Comparison of ENCODE assay signal across 13 cellular contexts in genomic region chr17:64229815-64230550, GRCh38. TPM values are rescaled to one million over a fixed set of nuclear protein-coding genes. Genes with fewer than 3 reads are reported as not detected.
DNase-seq lines count a peak whose midpoint lies in the region; ATAC-seq and TF ChIP-seq lines count a peak whose summit lies in the region.
"Had no signal": no experiment of that assay in that cellular context is flagged by ENCODE, and none has a peak within 500 bp of the region (broad histone marks: within the 10 kb centered on the region; RNA-seq: fewer than 3 reads in every experiment).

No MANE protein-coding gene starts in this region.

- intact Hi-C loops in esophagus squamous epithelium (cut with DNase I) = no loop called here

- TF ChIP-seq POLR2A in esophagus squamous epithelium (IDR thresholded peaks at IDR 0.05) (no peak), tibial nerve (IDR thresholded peaks at IDR 0.05) (no peak)

- TF ChIP-seq CTCF in esophagus squamous epithelium (IDR thresholded peaks at IDR 0.05) (no peak), tibial nerve (IDR thresholded peaks at IDR 0.05) (no peak)

- H3K27me3 ChIP-seq in esophagus squamous epithelium (no peaks in the 10 kb centered on the region), muscle layer of duodenum (ENCODE audit: low read depth, low read length) (no peaks in the 10 kb centered on the region), tibial nerve (no peaks in the 10 kb centered on the region)
- H3K27me3 ChIP-seq: ovary had no signal

- H3K4me1 ChIP-seq in esophagus squamous epithelium (peaks cover 5 to 25% (median 24%) of the 10 kb centered on the region in 3 donors), muscle layer of duodenum (ENCODE audit: control insufficient read depth in 1 of 2, insufficient read depth in 2 of 2, low read length in 2 of 2) (peaks cover 0 to 16% of the 10 kb centered on the region in 2 donors), tibial nerve (peaks cover 0 to 19% (median 18%) of the 10 kb centered on the region in 4 donors)

- 68 to 76% methylated on average over 5 of the region's 5 CpGs for WGBS in esophagus squamous epithelium, 2 donors
- WGBS in tibial nerve, 2 donors = 74 to 80% methylated on average over 5 of the region's 5 CpGs

- peak overlapping the region; percentile 40 to 85 (median 78) for H3K27ac ChIP-seq in esophagus squamous epithelium
- H3K27ac ChIP-seq in muscle layer of duodenum (ENCODE audit: low read length) = peak overlapping the region; percentile 54
- H3K27ac ChIP-seq in tibial nerve = peak overlapping the region; percentile 34 to 86 (median 73)
- H3K27ac ChIP-seq: C4-2B had no signal

- DNase-seq in esophagus squamous epithelium (lab: John Stamatoyannopoulos, UW) (no peak), tibial nerve (ENCODE audit: low spot score in 2 of 2) (no peak), occipital lobe (lab: John Stamatoyannopoulos, UW) (no peak), HuH-7 (ENCODE audit: low spot score) (no peak)
- DNase-seq: DND-41, ovary had no signal

- H3K36me3 ChIP-seq in esophagus squamous epithelium = no peaks in the 10 kb centered on the region
- no peaks in the 10 kb centered on the region for H3K36me3 ChIP-seq in muscle layer of duodenum (ENCODE audit: control insufficient read depth in 1 of 2, insufficient read depth in 2 of 2, low read length in 2 of 2)
- H3K36me3 ChIP-seq in tibial nerve = no peaks in the 10 kb centered on the region
- H3K36me3 ChIP-seq: ovary had no signal

- H3K4me3 ChIP-seq in esophagus squamous epithelium (no peak overlapping the region), muscle layer of duodenum (ENCODE audit: low read depth in 1 of 2, low read length in 2 of 2) (no peak overlapping the region), tibial nerve (no peak overlapping the region)
- H3K4me3 ChIP-seq: ovary had no signal

- ATAC-seq in SK-N-SH treated with all-trans-retinoic acid at 6 μM for 48 hours (peak; percentile 5; the same call in 1 of the 3 replicates), HG03025 (IDR thresholded peaks at IDR 0.05; ENCODE audit: low FRiP score, unreplicated experiment) (no peak), HG03520 (IDR thresholded peaks at IDR 0.05; ENCODE audit: unreplicated experiment) (no peak)
- ATAC-seq: activated naive CD4-positive, alpha-beta T cell treated with anti-CD3 and anti-CD28 coated beads, Interleukin-2, amount 50 U/mL, for 72 hours; WTC11 had no signal

- TF ChIP-seq EP300 in tibial nerve (IDR thresholded peaks at IDR 0.05) = no peak

- no peaks in the 10 kb centered on the region for H3K9me3 ChIP-seq in esophagus squamous epithelium
- H3K9me3 ChIP-seq in muscle layer of duodenum (ENCODE audit: control insufficient read depth in 1 of 2, low read length in 2 of 2) = no peaks in the 10 kb centered on the region
- no peaks in the 10 kb centered on the region for H3K9me3 ChIP-seq in tibial nerve
- H3K9me3 ChIP-seq: ovary had no signal

TF ChIP-seq in SK-N-SH treated with all-trans-retinoic acid at 6 μM for 48 hours, 23 proteins besides CTCF, POLR2A, EP300 and RAD21:
- TF ChIP-seq CSRNP3 (CRISPR knock-in tag; IDR thresholded peaks at IDR 0.05) = no peak
- TF ChIP-seq ESRRG (CRISPR knock-in tag; IDR thresholded peaks at IDR 0.05) = 0 out of 2 replicates have a peak, but pooled peaks have one; percentile 5
- no peak for TF ChIP-seq TSHZ2 (CRISPR knock-in tag; IDR thresholded peaks at IDR 0.05)
- no peak for TF ChIP-seq RARB (CRISPR knock-in tag; IDR thresholded peaks at IDR 0.05)
- TF ChIP-seq TOX (CRISPR knock-in tag; IDR thresholded peaks at IDR 0.05; ENCODE audit: borderline replicate concordance) = no peak
- no peak for TF ChIP-seq PPARA (CRISPR knock-in tag; IDR thresholded peaks at IDR 0.05; ENCODE audit: borderline replicate concordance)
- TF ChIP-seq SNAI2 (CRISPR knock-in tag; IDR thresholded peaks at IDR 0.05) = no peak
- TF ChIP-seq ZFP3 (CRISPR knock-in tag; IDR thresholded peaks at IDR 0.05) = no peak
- no peak for TF ChIP-seq TCF4 (CRISPR knock-in tag; IDR thresholded peaks at IDR 0.05; ENCODE audit: borderline replicate concordance)

RNA-seq across cellular contexts. Expression of gene TEX2, which starts 33.1 kb away (rescaled TPM):
- total RNA-seq in esophagus squamous epithelium (10 to 100 TPM; 25.5 to 33.0 (median 29.7) TPM), tibial nerve (100 to 1,000 TPM in 1 of 4 donors, 10 to 100 TPM in 3; 32.6 to 110 (median 59.7) TPM), occipital lobe (28.2 TPM)
